Comparison of ENCODE assay signal across 1 cellular context in the genomic region with DNA sequence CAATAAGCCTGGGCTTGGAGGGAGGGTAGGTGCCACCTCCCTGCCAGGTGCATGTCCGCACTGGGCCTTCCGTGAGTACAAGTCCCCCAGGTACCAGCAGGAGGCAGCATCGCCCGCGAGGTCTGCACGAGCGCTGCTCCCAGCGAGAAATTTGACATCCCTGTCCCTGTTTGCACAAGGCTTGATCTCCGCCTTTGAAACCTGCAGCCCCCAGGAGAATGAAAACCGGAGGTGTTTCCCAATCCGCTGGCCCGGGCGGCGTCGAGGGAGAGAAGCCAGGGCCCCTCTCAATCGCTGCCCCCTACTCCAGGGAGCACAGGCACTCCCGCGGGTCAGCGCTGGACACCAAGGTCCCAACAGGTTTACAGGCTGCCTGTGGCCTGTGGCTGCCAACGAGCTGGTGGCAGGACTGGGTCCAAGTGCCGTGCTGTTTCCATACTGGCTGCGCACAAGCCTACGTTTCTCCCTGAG.
TF ChIP-seq lines count a peak whose summit lies in the region.

No MANE protein-coding gene starts in this region.

TF ChIP-seq in SK-N-SH treated with all-trans-retinoic acid at 6 μM for 48 hours, 23 proteins besides CTCF, POLR2A, EP300 and RAD21 (continued from another document):
- TF ChIP-seq, protein P1, sequence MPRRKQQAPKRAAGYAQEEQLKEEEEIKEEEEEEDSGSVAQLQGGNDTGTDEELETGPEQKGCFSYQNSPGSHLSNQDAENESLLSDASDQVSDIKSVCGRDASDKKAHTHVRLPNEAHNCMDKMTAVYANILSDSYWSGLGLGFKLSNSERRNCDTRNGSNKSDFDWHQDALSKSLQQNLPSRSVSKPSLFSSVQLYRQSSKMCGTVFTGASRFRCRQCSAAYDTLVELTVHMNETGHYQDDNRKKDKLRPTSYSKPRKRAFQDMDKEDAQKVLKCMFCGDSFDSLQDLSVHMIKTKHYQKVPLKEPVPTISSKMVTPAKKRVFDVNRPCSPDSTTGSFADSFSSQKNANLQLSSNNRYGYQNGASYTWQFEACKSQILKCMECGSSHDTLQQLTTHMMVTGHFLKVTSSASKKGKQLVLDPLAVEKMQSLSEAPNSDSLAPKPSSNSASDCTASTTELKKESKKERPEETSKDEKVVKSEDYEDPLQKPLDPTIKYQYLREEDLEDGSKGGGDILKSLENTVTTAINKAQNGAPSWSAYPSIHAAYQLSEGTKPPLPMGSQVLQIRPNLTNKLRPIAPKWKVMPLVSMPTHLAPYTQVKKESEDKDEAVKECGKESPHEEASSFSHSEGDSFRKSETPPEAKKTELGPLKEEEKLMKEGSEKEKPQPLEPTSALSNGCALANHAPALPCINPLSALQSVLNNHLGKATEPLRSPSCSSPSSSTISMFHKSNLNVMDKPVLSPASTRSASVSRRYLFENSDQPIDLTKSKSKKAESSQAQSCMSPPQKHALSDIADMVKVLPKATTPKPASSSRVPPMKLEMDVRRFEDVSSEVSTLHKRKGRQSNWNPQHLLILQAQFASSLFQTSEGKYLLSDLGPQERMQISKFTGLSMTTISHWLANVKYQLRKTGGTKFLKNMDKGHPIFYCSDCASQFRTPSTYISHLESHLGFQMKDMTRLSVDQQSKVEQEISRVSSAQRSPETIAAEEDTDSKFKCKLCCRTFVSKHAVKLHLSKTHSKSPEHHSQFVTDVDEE (CRISPR knock-in tag; IDR thresholded peaks at IDR 0.05), result no peak
